Comparison of ENCODE assay signal across 34 cellular contexts in the genomic region with DNA sequence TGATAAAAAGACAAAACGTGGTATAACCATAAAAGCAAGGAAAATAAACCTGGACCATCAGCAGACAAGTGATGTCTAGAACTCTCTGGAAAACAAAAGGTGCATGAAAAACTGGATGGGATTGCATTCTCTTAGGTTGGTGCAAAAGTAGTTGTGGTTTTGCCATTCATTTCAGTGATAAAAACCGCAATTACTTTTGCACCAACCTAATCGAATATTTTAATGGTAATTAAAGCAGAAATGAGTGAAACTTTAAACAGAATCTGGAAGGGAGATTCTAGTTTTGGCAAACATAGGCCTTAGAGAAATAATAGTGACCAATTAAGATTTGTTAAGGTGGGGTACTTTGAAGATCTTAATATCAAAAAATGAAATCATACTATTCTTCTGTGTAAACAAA.
DNase-seq lines count a peak whose midpoint lies in the region; ATAC-seq, FAIRE-seq and TF ChIP-seq lines count a peak whose summit lies in the region.
"Had no signal": no experiment of that assay in that cellular context is flagged by ENCODE, and none has a peak within 500 bp of the region (broad histone marks: within the 10 kb centered on the region; RNA-seq: fewer than 3 reads in every experiment).

No MANE protein-coding gene starts in this region.

- FAIRE-seq in HepG2 (lab: Jason Lieb, UNC) (no peak), GM12878 (lab: Jason Lieb, UNC) (no peak)
- FAIRE-seq: A204.1, A549 had no signal

- intact Hi-C loops in HepG2 (cut with micrococcal nuclease; ENCODE audit: unreplicated experiment) (no loop called here), right lobe of liver (cut with DNase I) (no loop called here), GM12878 (cut with micrococcal nuclease; ENCODE audit: unreplicated experiment) (no loop called here), Right ventricle myocardium inferior (cut with DNase I) (no loop called here)

- H3K79me2 ChIP-seq in HepG2 (ENCODE audit: insufficient read depth, low read length): no peaks in the 10 kb centered on the region
- H3K79me2 ChIP-seq in Karpas-422 (ENCODE audit: low read length): no peaks in the 10 kb centered on the region
- H3K79me2 ChIP-seq in GM12878 (ENCODE audit: control insufficient read depth, insufficient read depth, low read length): no peaks in the 10 kb centered on the region

- H3K27me3 ChIP-seq in HepG2 (ENCODE audit: control insufficient read depth in 1 of 2, insufficient read depth in 2 of 2, low read length in 2 of 2): no peaks in the 10 kb centered on the region
- no peaks in the 10 kb centered on the region for H3K27me3 ChIP-seq in right lobe of liver
- H3K27me3 ChIP-seq in Karpas-422 (ENCODE audit: low read length): no peaks in the 10 kb centered on the region
- no peaks in the 10 kb centered on the region for H3K27me3 ChIP-seq in GM12878 (replicated peaks in 1 of 2; ENCODE audit: control insufficient read depth in 2 of 2, insufficient read depth in 2 of 2, low read length in 1 of 2)
- H3K27me3 ChIP-seq in tibial nerve: no peaks in the 10 kb centered on the region
- H3K27me3 ChIP-seq: BE2C; BLaER1; BLaER1 treated with 17β-estradiol and CSF1 and Interleukin-3, amounts not matched to agents 10 nM and 100 nM had no signal

- H3K9me2 ChIP-seq in Karpas-422 (replicated peaks; ENCODE audit: insufficient read depth, low read length): no peaks in the 10 kb centered on the region

- ATAC-seq in HepG2: no peak
- no peak for ATAC-seq in right lobe of liver
- no peak for ATAC-seq in GM12878
- no peak for ATAC-seq in Right ventricle myocardium inferior
- ATAC-seq: A549; CD8-positive, alpha-beta T cell had no signal

- no TSS peak for BruUV-seq in HepG2 (replicated peaks; lab: Mats Ljungman, UMichigan)
- no TSS peak for BruUV-seq in GM12878 (replicated peaks; lab: Mats Ljungman, UMichigan)

- H2AFZ ChIP-seq in HepG2 (ENCODE audit: low read length) (no peak overlapping the region), Karpas-422 (ENCODE audit: low read length) (peak overlapping the region; percentile 28; the same call in 1 of the 2 replicates), GM12878 (ENCODE audit: control insufficient read depth, low read depth, low read length) (no peak overlapping the region)

- H3K27ac ChIP-seq in HepG2 (ENCODE audit: extremely low read length, insufficient read depth, low read length): no peak overlapping the region
- no peak overlapping the region for H3K27ac ChIP-seq in right lobe of liver
- H3K27ac ChIP-seq in Karpas-422 (ENCODE audit: low read length): no peak overlapping the region
- H3K27ac ChIP-seq in GM12878 (ENCODE audit: control insufficient read depth, insufficient read depth): no peak overlapping the region
- no peak overlapping the region for H3K27ac ChIP-seq in tibial nerve
- H3K27ac ChIP-seq: 22Rv1; A549; BLaER1; BLaER1 treated with 17β-estradiol and CSF1 and Interleukin-3, amounts not matched to agents 10 nM and 100 nM; C4-2B had no signal

- POLR2A ChIA-PET in HepG2 (lab: Yijun Ruan, JAX): no interaction called here
- POLR2A ChIA-PET in HEK293T (lab: Yijun Ruan, JAX): no interaction called here
- POLR2A ChIA-PET in GM12878 (lab: Charles Lee): no interaction called here

- CTCF ChIA-PET in HepG2 (lab: Yijun Ruan, JAX; ENCODE audit: low intra/inter-chr PET ratio, low total read pairs) (no interaction called here), HEK293T (lab: Yijun Ruan, JAX) (interaction anchor here (0.6 kb wide), 1 partner anchor 397 kb away, joined by 4 read pairs; no protein-coding TSS in a partner anchor), GM12878 (lab: Yijun Ruan, JAX) (no interaction called here)

- H3K4me2 ChIP-seq in HepG2 (ENCODE audit: low read depth, low read length) (no peak overlapping the region), Karpas-422 (ENCODE audit: low read depth, low read length, poor library complexity, severe bottlenecking) (no peak overlapping the region), GM12878 (ENCODE audit: control insufficient read depth, insufficient read depth) (no peak overlapping the region)
- H3K4me2 ChIP-seq: A549; BLaER1; BLaER1 treated with 17β-estradiol and CSF1 and Interleukin-3, amounts not matched to agents 10 nM and 100 nM had no signal

- RAD21 ChIA-PET in GM12878 (lab: Charles Lee; ENCODE audit: unreplicated experiment): no interaction called here

- TF ChIP-seq EP300 in HepG2 (IDR thresholded peaks at IDR 0.05; ENCODE audit: low read depth in 2 of 2, low read length in 2 of 2) (no peak), HepG2 (CRISPR knock-in tag; IDR thresholded peaks at IDR 0.05; ENCODE audit: borderline replicate concordance) (no peak), GM12878 (IDR thresholded peaks at IDR 0.05; ENCODE audit: borderline replicate concordance in 1 of 2, control insufficient read depth in 1 of 2, low read depth in 2 of 2, low read length in 2 of 2) (no peak), tibial nerve (IDR thresholded peaks at IDR 0.05) (no peak)

- H3K4me3 ChIP-seq in HepG2 (replicated peaks in 1 of 3; ENCODE audit: insufficient read depth in 1 of 3, low read depth in 2 of 3, low read length in 3 of 3) (no peak overlapping the region), right lobe of liver (no peak overlapping the region), Karpas-422 (ENCODE audit: low read length) (no peak overlapping the region), GM12878 (no peak overlapping the region), tibial nerve (no peak overlapping the region)
- H3K4me3 ChIP-seq: A549; BLaER1; BLaER1 treated with 17β-estradiol and CSF1 and Interleukin-3, amounts not matched to agents 10 nM and 100 nM had no signal

- no peaks in the 10 kb centered on the region for H3K4me1 ChIP-seq in HepG2 (ENCODE audit: insufficient read depth, low read length)
- H3K4me1 ChIP-seq in right lobe of liver: no peaks in the 10 kb centered on the region
- peaks cover 2% of the 10 kb centered on the region; the same call in 1 of the 2 replicates for H3K4me1 ChIP-seq in Karpas-422 (ENCODE audit: low read length)
- no peaks in the 10 kb centered on the region for H3K4me1 ChIP-seq in GM12878 (ENCODE audit: control insufficient read depth, insufficient read depth, low read length)
- no peaks in the 10 kb centered on the region for H3K4me1 ChIP-seq in tibial nerve
- H3K4me1 ChIP-seq: A549; BE2C; BLaER1; BLaER1 treated with 17β-estradiol and CSF1 and Interleukin-3, amounts not matched to agents 10 nM and 100 nM; Caco-2 had no signal

- H4K20me1 ChIP-seq in HepG2 (ENCODE audit: insufficient read depth, low read length): no peaks in the 10 kb centered on the region
- H4K20me1 ChIP-seq in Karpas-422 (ENCODE audit: insufficient read depth, low read depth, low read length): no peaks in the 10 kb centered on the region
- no peaks in the 10 kb centered on the region for H4K20me1 ChIP-seq in GM12878 (ENCODE audit: control insufficient read depth, insufficient read depth)
- H4K20me1 ChIP-seq: BLaER1; BLaER1 treated with 17β-estradiol and CSF1 and Interleukin-3, amounts not matched to agents 10 nM and 100 nM had no signal

- no peak for TF ChIP-seq POLR2A in HepG2 (IDR thresholded peaks at IDR 0.05; ENCODE audit: insufficient read depth in 1 of 2, low read depth in 2 of 2, low read length in 2 of 2)
- no peak for TF ChIP-seq POLR2A in right lobe of liver (IDR thresholded peaks at IDR 0.05)
- no peak for TF ChIP-seq POLR2A in GM12878 (IDR thresholded peaks at IDR 0.05; ENCODE audit: low read depth, low read length)
- no peak for TF ChIP-seq POLR2A in tibial nerve (IDR thresholded peaks at IDR 0.05)

- in situ Hi-C loops in HepG2 (cut with HindIII; ENCODE audit: extremely low pct_ligation_motif_present, low pct_unique_long_range_greater_than_20kb): no loop called here
- in situ Hi-C loops in GM12878 (cut with MboI): no loop called here

- peaks cover 86% of the 10 kb centered on the region for H3K9me3 ChIP-seq in HepG2 (ENCODE audit: low read length)
- no peaks in the 10 kb centered on the region for H3K9me3 ChIP-seq in right lobe of liver
- no peaks in the 10 kb centered on the region for H3K9me3 ChIP-seq in Karpas-422 (ENCODE audit: low read length)
- no peaks in the 10 kb centered on the region for H3K9me3 ChIP-seq in GM12878 (replicated peaks; ENCODE audit: control insufficient read depth, insufficient read depth, low read length)
- H3K9me3 ChIP-seq in tibial nerve: no peaks in the 10 kb centered on the region
- H3K9me3 ChIP-seq: A549; BE2C; BLaER1; BLaER1 treated with 17β-estradiol and CSF1 and Interleukin-3, amounts not matched to agents 10 nM and 100 nM; Caco-2 had no signal

- WGBS in HepG2 (ENCODE audit: low lambda C conversion rate): 3% methylated on average over 3 of the region's 3 CpGs
- WGBS in right lobe of liver (ENCODE audit: insufficient coverage, low coverage, low lambda C conversion rate, missing lambda C conversion rate): 50% methylated on average over 3 of the region's 3 CpGs
- WGBS in GM12878 (ENCODE audit: insufficient coverage, insufficient replicate concordance, low lambda C conversion rate, missing lambda C conversion rate): 4% methylated on average over 3 of the region's 3 CpGs
- 85 to 88% methylated on average over 3 of the region's 3 CpGs for WGBS in tibial nerve, 2 donors

- SMC1A ChIA-PET in GM12878 (lab: Charles Lee; ENCODE audit: uncharacterized antibody, unreplicated experiment): no interaction called here

- no peak for DNase-seq in HepG2 (ENCODE audit: low spot score)
- DNase-seq in right lobe of liver: no peak
- DNase-seq in HEK293T (ENCODE audit: extremely low spot score): no peak
- no peak for DNase-seq in Karpas-422
- DNase-seq in GM12878 (ENCODE audit: low read depth, low spot score): no peak
- DNase-seq in tibial nerve (ENCODE audit: low spot score in 2 of 2): no peak
- no peak for DNase-seq in Right ventricle myocardium inferior (ENCODE audit: missing footprints)
- no peak for DNase-seq in GDM1 (lab: John Stamatoyannopoulos, UW)
- DNase-seq: 8988T; ACHN; AML-193; BE2C; C1 segment of cervical spinal cord; Caco-2; Calu3; CD4-positive, alpha-beta memory T cell; CD4-positive, alpha-beta T cell; CD4-positive, CD25-positive, alpha-beta regulatory T cell; CD8-positive, alpha-beta memory T cell; CD8-positive, alpha-beta T cell; COR-L47; DMS 273 treated with DMSO at 0.1 percent for 48 hours; DMS153; DMS53; DMS79; DMS79 treated with DMSO at 0.1 percent for 48 hours; DND-41; EL had no signal

- TF ChIP-seq RAD21 in HepG2 (CRISPR knock-in tag; IDR thresholded peaks at IDR 0.05) (no peak), GM12878 (IDR thresholded peaks at IDR 0.05; ENCODE audit: insufficient read depth, low read depth, low read length) (no peak)

- H3K36me3 ChIP-seq in HepG2 (replicated peaks in 1 of 2; ENCODE audit: control insufficient read depth in 1 of 2, insufficient read depth in 2 of 2, low read length in 2 of 2) (no peaks in the 10 kb centered on the region), right lobe of liver (no peaks in the 10 kb centered on the region), Karpas-422 (ENCODE audit: insufficient read depth, low read length) (no peaks in the 10 kb centered on the region), GM12878 (ENCODE audit: control insufficient read depth in 2 of 2, insufficient read depth in 2 of 2, low read length in 1 of 2) (no peaks in the 10 kb centered on the region), tibial nerve (no peaks in the 10 kb centered on the region)
- H3K36me3 ChIP-seq: BE2C; BLaER1; BLaER1 treated with 17β-estradiol and CSF1 and Interleukin-3, amounts not matched to agents 10 nM and 100 nM had no signal

- H3K9ac ChIP-seq in HepG2 (ENCODE audit: insufficient read depth, low read depth, low read length) (no peak overlapping the region), Karpas-422 (ENCODE audit: low read length) (no peak overlapping the region), GM12878 (ENCODE audit: control insufficient read depth, insufficient read depth, low read length) (no peak overlapping the region)
- H3K9ac ChIP-seq: BLaER1; BLaER1 treated with 17β-estradiol and CSF1 and Interleukin-3, amounts not matched to agents 10 nM and 100 nM had no signal

- TF ChIP-seq CTCF in HepG2 (CRISPR knock-in tag; IDR thresholded peaks at IDR 0.05) (no peak), right lobe of liver (IDR thresholded peaks at IDR 0.05) (no peak), GM12878 (IDR thresholded peaks at IDR 0.05 in 2 of 3, conservative IDR thresholded peaks at IDR 0.05 in 1 of 3; ENCODE audit: control insufficient read depth in 2 of 3, extremely low read depth in 1 of 3, insufficient read depth in 1 of 3, low read depth in 3 of 3, low read length in 3 of 3) (no peak), tibial nerve (IDR thresholded peaks at IDR 0.05) (no peak)
